ENCODE assay signal across 2 cellular contexts in genomic region chr15:82832601-82833209, GRCh38.
TF ChIP-seq lines count a peak whose summit lies in the region.

No MANE protein-coding gene starts in this region.

TF ChIP-seq in liver, 16 proteins besides CTCF, POLR2A, EP300 and RAD21:
- TF ChIP-seq FOXA2 (IDR thresholded peaks at IDR 0.05) (no peak), TAF1 (conservative IDR thresholded peaks at IDR 0.05) (no peak), YY1 (IDR thresholded peaks at IDR 0.05) (no peak), HNF4G (IDR thresholded peaks at IDR 0.05) (no peak), GABPA (IDR thresholded peaks at IDR 0.05 in 1 of 2, conservative IDR thresholded peaks at IDR 0.05 in 1 of 2) (no peak), SP1 (IDR thresholded peaks at IDR 0.05) (no peak), RXRA (IDR thresholded peaks at IDR 0.05) (no peak), HNF4A (conservative IDR thresholded peaks at IDR 0.05) (no peak), JUND (IDR thresholded peaks at IDR 0.05) (no peak), NR2F2 (IDR thresholded peaks at IDR 0.05) (no peak), EGR1 (IDR thresholded peaks at IDR 0.05; ENCODE audit: low read depth in 2 of 2) (no peak)
- TF ChIP-seq, protein P1, sequence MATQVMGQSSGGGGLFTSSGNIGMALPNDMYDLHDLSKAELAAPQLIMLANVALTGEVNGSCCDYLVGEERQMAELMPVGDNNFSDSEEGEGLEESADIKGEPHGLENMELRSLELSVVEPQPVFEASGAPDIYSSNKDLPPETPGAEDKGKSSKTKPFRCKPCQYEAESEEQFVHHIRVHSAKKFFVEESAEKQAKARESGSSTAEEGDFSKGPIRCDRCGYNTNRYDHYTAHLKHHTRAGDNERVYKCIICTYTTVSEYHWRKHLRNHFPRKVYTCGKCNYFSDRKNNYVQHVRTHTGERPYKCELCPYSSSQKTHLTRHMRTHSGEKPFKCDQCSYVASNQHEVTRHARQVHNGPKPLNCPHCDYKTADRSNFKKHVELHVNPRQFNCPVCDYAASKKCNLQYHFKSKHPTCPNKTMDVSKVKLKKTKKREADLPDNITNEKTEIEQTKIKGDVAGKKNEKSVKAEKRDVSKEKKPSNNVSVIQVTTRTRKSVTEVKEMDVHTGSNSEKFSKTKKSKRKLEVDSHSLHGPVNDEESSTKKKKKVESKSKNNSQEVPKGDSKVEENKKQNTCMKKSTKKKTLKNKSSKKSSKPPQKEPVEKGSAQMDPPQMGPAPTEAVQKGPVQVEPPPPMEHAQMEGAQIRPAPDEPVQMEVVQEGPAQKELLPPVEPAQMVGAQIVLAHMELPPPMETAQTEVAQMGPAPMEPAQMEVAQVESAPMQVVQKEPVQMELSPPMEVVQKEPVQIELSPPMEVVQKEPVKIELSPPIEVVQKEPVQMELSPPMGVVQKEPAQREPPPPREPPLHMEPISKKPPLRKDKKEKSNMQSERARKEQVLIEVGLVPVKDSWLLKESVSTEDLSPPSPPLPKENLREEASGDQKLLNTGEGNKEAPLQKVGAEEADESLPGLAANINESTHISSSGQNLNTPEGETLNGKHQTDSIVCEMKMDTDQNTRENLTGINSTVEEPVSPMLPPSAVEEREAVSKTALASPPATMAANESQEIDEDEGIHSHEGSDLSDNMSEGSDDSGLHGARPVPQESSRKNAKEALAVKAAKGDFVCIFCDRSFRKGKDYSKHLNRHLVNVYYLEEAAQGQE (IDR thresholded peaks at IDR 0.05), result no peak
- TF ChIP-seq, protein P2, sequence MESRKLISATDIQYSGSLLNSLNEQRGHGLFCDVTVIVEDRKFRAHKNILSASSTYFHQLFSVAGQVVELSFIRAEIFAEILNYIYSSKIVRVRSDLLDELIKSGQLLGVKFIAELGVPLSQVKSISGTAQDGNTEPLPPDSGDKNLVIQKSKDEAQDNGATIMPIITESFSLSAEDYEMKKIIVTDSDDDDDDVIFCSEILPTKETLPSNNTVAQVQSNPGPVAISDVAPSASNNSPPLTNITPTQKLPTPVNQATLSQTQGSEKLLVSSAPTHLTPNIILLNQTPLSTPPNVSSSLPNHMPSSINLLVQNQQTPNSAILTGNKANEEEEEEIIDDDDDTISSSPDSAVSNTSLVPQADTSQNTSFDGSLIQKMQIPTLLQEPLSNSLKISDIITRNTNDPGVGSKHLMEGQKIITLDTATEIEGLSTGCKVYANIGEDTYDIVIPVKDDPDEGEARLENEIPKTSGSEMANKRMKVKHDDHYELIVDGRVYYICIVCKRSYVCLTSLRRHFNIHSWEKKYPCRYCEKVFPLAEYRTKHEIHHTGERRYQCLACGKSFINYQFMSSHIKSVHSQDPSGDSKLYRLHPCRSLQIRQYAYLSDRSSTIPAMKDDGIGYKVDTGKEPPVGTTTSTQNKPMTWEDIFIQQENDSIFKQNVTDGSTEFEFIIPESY (IDR thresholded peaks at IDR 0.05), result no peak
- TF ChIP-seq, protein P3, sequence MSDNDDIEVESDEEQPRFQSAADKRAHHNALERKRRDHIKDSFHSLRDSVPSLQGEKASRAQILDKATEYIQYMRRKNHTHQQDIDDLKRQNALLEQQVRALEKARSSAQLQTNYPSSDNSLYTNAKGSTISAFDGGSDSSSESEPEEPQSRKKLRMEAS (IDR thresholded peaks at IDR 0.05), result no peak
- TF ChIP-seq, protein P4, sequence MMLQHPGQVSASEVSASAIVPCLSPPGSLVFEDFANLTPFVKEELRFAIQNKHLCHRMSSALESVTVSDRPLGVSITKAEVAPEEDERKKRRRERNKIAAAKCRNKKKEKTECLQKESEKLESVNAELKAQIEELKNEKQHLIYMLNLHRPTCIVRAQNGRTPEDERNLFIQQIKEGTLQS (IDR thresholded peaks at IDR 0.05), result no peak
TF ChIP-seq in liver: peak in this region for 0.

TF ChIP-seq in HepG2, 621 proteins besides CTCF, POLR2A, EP300 and RAD21:
- no peak for TF ChIP-seq ETV5 (CRISPR knock-in tag; IDR thresholded peaks at IDR 0.05; ENCODE audit: borderline replicate concordance)
- no peak for TF ChIP-seq KMT2A (CRISPR knock-in tag; IDR thresholded peaks at IDR 0.05)
- no peak for TF ChIP-seq ZNF326 (CRISPR knock-in tag; IDR thresholded peaks at IDR 0.05; ENCODE audit: borderline replicate concordance)
- TF ChIP-seq MAF1 (CRISPR knock-in tag; IDR thresholded peaks at IDR 0.05; ENCODE audit: borderline replicate concordance), result no peak
- no peak for TF ChIP-seq FOXP1 (IDR thresholded peaks at IDR 0.05)
- TF ChIP-seq FOXP1 (CRISPR knock-in tag; IDR thresholded peaks at IDR 0.05), result no peak
- no peak for TF ChIP-seq PITX1 (CRISPR knock-in tag; IDR thresholded peaks at IDR 0.05)
- no peak for TF ChIP-seq SMC3 (IDR thresholded peaks at IDR 0.05; ENCODE audit: low read length)
- no peak for TF ChIP-seq ZBTB2 (CRISPR knock-in tag; IDR thresholded peaks at IDR 0.05; ENCODE audit: low read depth)
- TF ChIP-seq ZFAT (CRISPR knock-in tag; conservative IDR thresholded peaks at IDR 0.05), result no peak
- no peak for TF ChIP-seq SALL1 (CRISPR knock-in tag; IDR thresholded peaks at IDR 0.05)
- no peak for TF ChIP-seq XBP1 (CRISPR knock-in tag; IDR thresholded peaks at IDR 0.05)
- TF ChIP-seq TRAFD1 (CRISPR knock-in tag; IDR thresholded peaks at IDR 0.05; ENCODE audit: borderline replicate concordance), result no peak
- no peak for TF ChIP-seq ONECUT2 (CRISPR knock-in tag; IDR thresholded peaks at IDR 0.05)
- TF ChIP-seq TCF7 (IDR thresholded peaks at IDR 0.05; ENCODE audit: low read depth), result no peak
- TF ChIP-seq ZNF800 (CRISPR knock-in tag; IDR thresholded peaks at IDR 0.05), result no peak
- no peak for TF ChIP-seq ZSCAN30 (CRISPR knock-in tag; IDR thresholded peaks at IDR 0.05)
- no peak for TF ChIP-seq PHF5A (CRISPR knock-in tag; IDR thresholded peaks at IDR 0.05; ENCODE audit: low read depth, unreplicated experiment)
TF ChIP-seq in HepG2: peak in this region for 0.
